11 cellular contexts compared by ENCODE assay signal in the genomic region with DNA sequence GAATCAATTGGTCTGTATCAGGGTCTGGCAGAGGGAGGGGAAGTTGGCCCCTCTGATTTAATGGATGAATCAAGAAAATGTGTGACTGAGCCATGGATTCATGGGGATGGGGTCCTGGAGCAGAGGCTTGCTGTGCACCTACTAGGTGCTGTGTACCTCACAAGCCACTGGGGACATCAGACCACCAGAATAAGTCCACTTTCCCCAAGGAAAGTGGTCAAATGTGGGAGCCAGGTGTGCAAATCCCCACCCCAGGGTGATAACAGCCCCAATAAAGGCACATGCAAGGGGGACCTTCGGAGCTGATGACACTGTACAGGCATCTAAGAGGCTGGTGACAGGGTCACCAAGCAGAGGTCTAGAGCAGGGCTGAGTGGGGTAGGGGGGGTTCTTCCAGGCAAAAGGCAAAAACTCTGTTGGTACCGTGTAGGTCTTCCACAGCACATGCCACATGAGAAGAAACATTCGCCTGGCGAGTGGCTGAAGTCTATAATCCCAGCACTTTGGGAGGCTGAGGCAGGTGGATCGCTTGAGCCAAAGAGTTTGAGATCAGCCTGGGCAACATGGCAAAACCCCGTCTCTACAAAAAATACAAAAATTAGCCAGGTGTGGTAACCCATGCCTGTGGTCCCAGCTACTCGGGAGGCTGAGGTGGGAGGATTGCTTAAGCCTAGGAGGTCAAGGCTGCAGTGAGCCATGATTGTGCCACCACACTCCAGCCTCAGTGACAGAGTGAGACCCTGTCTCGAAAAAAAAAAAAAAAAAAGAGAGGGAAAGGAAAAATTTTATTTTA. TPM values are rescaled to one million over a fixed set of nuclear protein-coding genes. Genes with fewer than 3 reads are reported as not detected.
A peak's percentile ranks its signal among the peaks of the same experiment; 100 is the strongest.
DNase-seq lines count a peak whose midpoint lies in the region; ATAC-seq, FAIRE-seq and TF ChIP-seq lines count a peak whose summit lies in the region.
"Had no signal": no experiment of that assay in that cellular context is flagged by ENCODE, and none has a peak within 500 bp of the region (broad histone marks: within the 10 kb centered on the region; RNA-seq: fewer than 3 reads in every experiment).

No MANE protein-coding gene starts in this region.

- no peaks in the 10 kb centered on the region for H4K20me1 ChIP-seq in PC-9 (ENCODE audit: insufficient read depth)
- H4K20me1 ChIP-seq in endothelial cell of umbilical vein (replicated peaks; ENCODE audit: control insufficient read depth, extremely low read depth, insufficient read depth, low read length) = no peaks in the 10 kb centered on the region

- peak; percentile 47 for FAIRE-seq in endothelial cell of umbilical vein (lab: Jason Lieb, UNC)
- FAIRE-seq: TTC549 had no signal

- TF ChIP-seq POLR2A in endothelial cell of umbilical vein (IDR thresholded peaks at IDR 0.05; ENCODE audit: low read depth, low read length) (no peak), gastrocnemius medialis (IDR thresholded peaks at IDR 0.05) (no peak)

- no peak for ATAC-seq in gastrocnemius medialis
- ATAC-seq in HG03442 (IDR thresholded peaks at IDR 0.05; ENCODE audit: unreplicated experiment) = no peak
- ATAC-seq in GM21360 (IDR thresholded peaks at IDR 0.05; ENCODE audit: unreplicated experiment) = no peak
- no peak for ATAC-seq in GM19351 (IDR thresholded peaks at IDR 0.05; ENCODE audit: unreplicated experiment)

- peak overlapping the region; percentile 41; the same call in 1 of the 2 replicates for H3K4me2 ChIP-seq in PC-9
- no peak overlapping the region for H3K4me2 ChIP-seq in endothelial cell of umbilical vein (ENCODE audit: insufficient read depth, low read length)

- H3F3A ChIP-seq in PC-9 (ENCODE audit: insufficient read depth, low read depth) = peaks cover 47% of the 10 kb centered on the region

- POLR2A ChIA-PET in PC-9 (lab: Charles Lee; ENCODE audit: unreplicated experiment) = no interaction called here
- POLR2A ChIA-PET in endothelial cell of umbilical vein (lab: Charles Lee) = interaction anchor here (0.7 to 1.1 kb wide), 2 partner anchors 67 to 93 kb away, joined by 3 to 6 read pairs; no protein-coding TSS in a partner anchor

- intact Hi-C loops in PC-9 (cut with micrococcal nuclease; ENCODE audit: unreplicated experiment) (no loop called here), endothelial cell of umbilical vein (cut with micrococcal nuclease) (no loop called here), gastrocnemius medialis (cut with DNase I; ENCODE audit: low total_unique reads) (no loop called here)

- H3K79me2 ChIP-seq in PC-9 (ENCODE audit: low read depth) (no peaks in the 10 kb centered on the region), endothelial cell of umbilical vein (ENCODE audit: control insufficient read depth, insufficient read depth, low read length) (no peaks in the 10 kb centered on the region)

- H3K9me1 ChIP-seq in endothelial cell of umbilical vein (replicated peaks; ENCODE audit: control insufficient read depth, extremely low read depth, insufficient read depth, low read length) = no peaks in the 10 kb centered on the region

- H3K27ac ChIP-seq in PC-9 (peak overlapping the region; percentile 69; the same call in 1 of the 2 replicates), endothelial cell of umbilical vein (ENCODE audit: insufficient read depth, low read depth, low read length) (no peak overlapping the region), gastrocnemius medialis (peak overlapping the region; percentile 91 to 98 (median 92))

- BruUV-seq in PC-9 (replicated peaks; lab: Mats Ljungman, UMichigan) (no TSS peak), endothelial cell of umbilical vein (replicated peaks; lab: Mats Ljungman, UMichigan) (no TSS peak)

- H3K4me1 ChIP-seq in PC-9 (replicated peaks; ENCODE audit: insufficient read depth) = peaks cover 38% of the 10 kb centered on the region
- H3K4me1 ChIP-seq in endothelial cell of umbilical vein (ENCODE audit: control insufficient read depth, extremely low read depth, insufficient read depth, low read length) = peaks cover 24% of the 10 kb centered on the region
- peaks cover 22 to 51% of the 10 kb centered on the region in 2 donors for H3K4me1 ChIP-seq in gastrocnemius medialis

- CTCF ChIA-PET in PC-9 (lab: Charles Lee) = interaction anchor here (0.6 kb wide), 1 partner anchor 93 kb away, joined by 3 read pairs; no protein-coding TSS in a partner anchor
- CTCF ChIA-PET in endothelial cell of umbilical vein (lab: Charles Lee) = interaction anchor here (0.7 to 2.2 kb wide), 2 partner anchors 18 to 118 kb away, joined by 3 to 6 read pairs; no protein-coding TSS in a partner anchor

- no peak overlapping the region for H3K9ac ChIP-seq in endothelial cell of umbilical vein (replicated peaks; ENCODE audit: extremely low read depth, insufficient read depth, low read length)

- H3K4me3 ChIP-seq in PC-9 (no peak overlapping the region), endothelial cell of umbilical vein (replicated peaks in 1 of 3; ENCODE audit: insufficient read depth in 1 of 3, low read depth in 1 of 3, low read length in 3 of 3) (no peak overlapping the region), gastrocnemius medialis (no peak overlapping the region)
- H3K4me3 ChIP-seq: tibial nerve had no signal

- H3K36me3 ChIP-seq in PC-9 (ENCODE audit: low read depth) = no peaks in the 10 kb centered on the region
- no peaks in the 10 kb centered on the region for H3K36me3 ChIP-seq in endothelial cell of umbilical vein (ENCODE audit: control insufficient read depth in 2 of 2, extremely low read depth in 1 of 2, insufficient read depth in 2 of 2, low read length in 2 of 2)
- no peaks in the 10 kb centered on the region for H3K36me3 ChIP-seq in gastrocnemius medialis
- H3K36me3 ChIP-seq: tibial nerve had no signal

- in situ Hi-C loops in gastrocnemius medialis (cut with MboI; ENCODE audit: low sequenced_read_pairs in 4 of 4) = no loop called here

- dilution Hi-C loops in endothelial cell of umbilical vein (cut with MboI; ENCODE audit: extremely low pct_ligation_motif_present, low sequenced_read_pairs) = no loop called here

- H3K27me3 ChIP-seq in PC-9 (ENCODE audit: insufficient read depth, low read depth) = no peaks in the 10 kb centered on the region
- H3K27me3 ChIP-seq in endothelial cell of umbilical vein (ENCODE audit: control insufficient read depth in 2 of 2, insufficient read depth in 2 of 2, low read length in 2 of 2) = no peaks in the 10 kb centered on the region
- no peaks in the 10 kb centered on the region for H3K27me3 ChIP-seq in gastrocnemius medialis
- H3K27me3 ChIP-seq: tibial nerve had no signal

- DNase-seq in PC-9 (peak in 1 of 2 experiments; percentile 30), endothelial cell of umbilical vein (ENCODE audit: low read depth, low spot score) (no peak), gastrocnemius medialis (no peak), NCI-H1105 treated with DMSO at 0.1 percent for 48 hours (lab: John Stamatoyannopoulos, UW) (no peak)
- DNase-seq: NCI-H2227 treated with DMSO at 0.1 percent for 48 hours had no signal

- no peaks in the 10 kb centered on the region for H3K9me2 ChIP-seq in PC-9 (ENCODE audit: insufficient read depth)

- H2AFZ ChIP-seq in PC-9 (no peak overlapping the region), endothelial cell of umbilical vein (ENCODE audit: low read depth, low read length) (no peak overlapping the region)

- H3K9me3 ChIP-seq in PC-9 (ENCODE audit: insufficient read depth, low read depth) (no peaks in the 10 kb centered on the region), endothelial cell of umbilical vein (replicated peaks; ENCODE audit: control insufficient read depth, insufficient read depth, low read length) (no peaks in the 10 kb centered on the region), gastrocnemius medialis (no peaks in the 10 kb centered on the region)
- H3K9me3 ChIP-seq: tibial nerve had no signal

- TF ChIP-seq CTCF in GM12873 (IDR thresholded peaks at IDR 0.05; ENCODE audit: insufficient read depth, low read depth, low read length, missing control alignments) (peak; percentile 20), PC-9 (conservative IDR thresholded peaks at IDR 0.05) (no peak; the same call in 1 of the 2 replicates), endothelial cell of umbilical vein (IDR thresholded peaks at IDR 0.05; ENCODE audit: extremely low read depth in 1 of 2, insufficient read depth in 1 of 2, low read depth in 1 of 2, low read length in 2 of 2) (no peak), gastrocnemius medialis (IDR thresholded peaks at IDR 0.05 in 4 of 5, conservative IDR thresholded peaks at IDR 0.05 in 1 of 5) (no peak)

TF ChIP-seq in endothelial cell of umbilical vein, 7 proteins besides CTCF, POLR2A, EP300 and RAD21 (continues in another document):
- no peak for TF ChIP-seq MYC (IDR thresholded peaks at IDR 0.05; ENCODE audit: low read depth, low read length)
- TF ChIP-seq POLR2AphosphoS5 (IDR thresholded peaks at IDR 0.05; ENCODE audit: insufficient read depth, low read depth, low read length) = no peak
- TF ChIP-seq FOS (IDR thresholded peaks at IDR 0.05; ENCODE audit: borderline replicate concordance, insufficient read depth, low read length) = no peak
- no peak for TF ChIP-seq EZH2 (IDR thresholded peaks at IDR 0.05; ENCODE audit: borderline replicate concordance, low read depth, low read length, severe bottlenecking)
- TF ChIP-seq JUN (IDR thresholded peaks at IDR 0.05; ENCODE audit: borderline replicate concordance, insufficient read depth, insufficient read length, low read depth) = no peak
- no peak for TF ChIP-seq GATA2 (IDR thresholded peaks at IDR 0.05; ENCODE audit: insufficient read depth, insufficient read length, low read depth, low read length)

RNA-seq across cellular contexts. Expression of gene TXN2, which starts 28.8 kb away (rescaled TPM):
- total RNA-seq in PC-9 (2021) = 89.0 and 95.1 TPM in 2 replicates
- total RNA-seq in endothelial cell of umbilical vein = 74.3 and 75.9 TPM in 2 replicates
- polyA plus RNA-seq in endothelial cell of umbilical vein = 170 and 183 TPM in 2 replicates
- polyA plus RNA-seq in endothelial cell of umbilical vein (2011; cell fraction: cytosol; rRNA removed) = 181 and 197 TPM in 2 replicates
- 82.5 and 86.4 TPM in 2 replicates for polyA plus RNA-seq in endothelial cell of umbilical vein (2011; cell fraction: nucleus; rRNA removed)
- polyA plus RNA-seq in endothelial cell of umbilical vein (2012) = 79.8 and 82.4 TPM in 2 replicates
- 110 and 124 TPM in 2 replicates for polyA minus RNA-seq in endothelial cell of umbilical vein
- polyA minus RNA-seq in endothelial cell of umbilical vein (2011; cell fraction: cytosol; rRNA and poly(A)+ RNA removed) = 37.8 TPM
- polyA minus RNA-seq in endothelial cell of umbilical vein (2011; cell fraction: nucleus; rRNA and poly(A)+ RNA removed) = 11.5 and 12.4 TPM in 2 replicates
- total RNA-seq in gastrocnemius medialis = 100 to 1,000 TPM in 1 of 4 donors, 10 to 100 TPM in 3; 64.9 to 122 (median 86.0) TPM

RNA-seq across cellular contexts. Expression of gene FOXRED2, which starts 54.2 kb away (rescaled TPM):
- total RNA-seq in PC-9 (2021) (42.1 and 42.4 TPM in 2 replicates), endothelial cell of umbilical vein (14.0 and 20.4 TPM in 2 replicates), gastrocnemius medialis (10 to 100 TPM in 1 of 4 donors, 1 to 10 TPM in 3; 2.6 to 13.6 (median 5.1) TPM)
- polyA plus RNA-seq in endothelial cell of umbilical vein = 8.0 and 8.4 TPM in 2 replicates
- polyA plus RNA-seq in endothelial cell of umbilical vein (2011; cell fraction: cytosol; rRNA removed) = 6.3 and 6.5 TPM in 2 replicates
- 4.6 and 4.8 TPM in 2 replicates for polyA plus RNA-seq in endothelial cell of umbilical vein (2011; cell fraction: nucleus; rRNA removed)
- polyA plus RNA-seq in endothelial cell of umbilical vein (2012) = 10.8 and 12.5 TPM in 2 replicates
- 8.4 and 9.0 TPM in 2 replicates for polyA minus RNA-seq in endothelial cell of umbilical vein
- 13.6 TPM for polyA minus RNA-seq in endothelial cell of umbilical vein (2011; cell fraction: cytosol; rRNA and poly(A)+ RNA removed)
- 3.6 TPM in 2 replicates for polyA minus RNA-seq in endothelial cell of umbilical vein (2011; cell fraction: nucleus; rRNA and poly(A)+ RNA removed)
